19 cellular contexts compared by ENCODE assay signal in genomic region chr18:55306338-55306737, GRCh38.
"Had no signal": no experiment of that assay in that cellular context is flagged by ENCODE, and none has a peak within 500 bp of the region (broad histone marks: within the 10 kb centered on the region; RNA-seq: fewer than 3 reads in every experiment).

No MANE protein-coding gene starts in this region.

- H3K27me3 ChIP-seq: gastroesophageal sphincter, heart left ventricle, ovary, testis had no signal

- DNase-seq: activated CD4-positive, alpha-beta T cell treated with anti-CD3 and anti-CD28 coated beads for 36 hours; activated CD4-positive, alpha-beta T cell treated with anti-CD3 and anti-CD28 coated beads, Interleukin-2, amount 50 U/mL, for 48 hours; activated gamma-delta T cell; cerebellar nuclear complex; cortex of kidney; effector CD4-positive, alpha-beta T cell; heart left ventricle; immature natural killer cell; kidney glomerular epithelial cell; mesenchymal stem cell; naive thymus-derived CD8-positive, alpha-beta T cell; ovary; psoas muscle; right cardiac atrium; stimulated activated CD4-positive, alpha-beta T cell treated with anti-CD3 and anti-CD28 coated beads, Interleukin-4, amount 100 ng/mL, for 1 hour; testis had no signal

- ATAC-seq: activated CD4-positive, alpha-beta T cell treated with anti-CD3 and anti-CD28 coated beads for 36 hours; gastroesophageal sphincter; heart left ventricle; naive thymus-derived CD8-positive, alpha-beta T cell; psoas muscle; right cardiac atrium; WTC11 had no signal

- H3K9me3 ChIP-seq: gastroesophageal sphincter, heart left ventricle, ovary, psoas muscle, testis had no signal

- H3K36me3 ChIP-seq: gastroesophageal sphincter, ovary had no signal

- H3K4me3 ChIP-seq: gastroesophageal sphincter, heart left ventricle, ovary, psoas muscle, skin epidermis, testis had no signal

- H3K4me1 ChIP-seq: testis had no signal

- H3K27ac ChIP-seq: gastroesophageal sphincter, heart left ventricle, ovary, psoas muscle, testis had no signal
